ENCODE assay signal across 10 cellular contexts in the genomic region with DNA sequence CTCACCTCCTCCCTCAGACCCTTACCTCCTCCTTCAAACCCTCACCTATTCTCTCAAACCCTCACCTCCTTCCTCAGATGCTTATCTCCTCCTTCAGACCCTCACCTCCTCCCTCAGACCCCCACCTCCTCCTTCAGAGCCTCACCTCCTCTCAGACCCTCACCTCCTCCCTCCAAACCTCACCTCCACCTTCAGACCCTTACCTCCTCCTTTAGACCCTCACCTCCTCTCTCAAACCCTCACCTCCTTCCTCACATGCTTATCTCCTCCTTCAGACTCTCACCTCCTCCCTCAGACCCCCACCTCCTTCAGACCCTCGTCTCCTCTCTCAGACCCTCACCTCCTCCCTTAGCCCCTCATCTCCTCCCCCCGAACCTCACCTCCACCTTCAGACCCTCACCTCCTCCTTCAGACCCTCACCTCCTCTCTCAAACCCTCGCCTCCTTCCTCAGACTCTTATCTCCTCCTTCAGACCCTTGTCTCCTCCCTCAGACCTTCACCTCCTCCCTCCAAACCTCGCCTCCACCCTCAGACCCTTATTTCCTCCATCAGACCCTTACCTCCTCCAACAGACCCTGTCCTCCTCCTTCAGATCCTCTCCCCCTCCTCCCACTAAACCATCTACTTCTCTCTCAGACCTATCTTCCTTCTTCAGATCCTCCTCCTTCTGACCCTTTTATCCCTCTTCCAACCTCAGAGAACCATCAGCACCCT. TPM values are rescaled to one million over a fixed set of nuclear protein-coding genes. Genes with fewer than 3 reads are reported as not detected.
DNase-seq lines count a peak whose midpoint lies in the region; ATAC-seq and TF ChIP-seq lines count a peak whose summit lies in the region.
"Had no signal": no experiment of that assay in that cellular context is flagged by ENCODE, and none has a peak within 500 bp of the region (broad histone marks: within the 10 kb centered on the region; RNA-seq: fewer than 3 reads in every experiment).

No MANE protein-coding gene starts in this region.

- H3K27ac Mint-ChIP-seq in IgD-negative memory B cell: peak overlapping the region; percentile 93 to 96 (median 93)
- H3K27ac Mint-ChIP-seq in activated naive CD8-positive, alpha-beta T cell treated with anti-CD3 and anti-CD28 coated beads, Interleukin-2, amount 50 U/mL, for 24 hours: no peak overlapping the region
- H3K27ac Mint-ChIP-seq in stimulated activated naive B cell treated with anti-CD40 and anti-IgM and Interleukin-4, amounts not matched to agents 10 μg/mL and 1 μg/mL and 100 μg/mL, for 72 hours: peak overlapping the region; percentile 80

- DNase-seq in activated naive CD8-positive, alpha-beta T cell treated with anti-CD3 and anti-CD28 coated beads, Interleukin-2, amount 50 U/mL, for 24 hours: no peak
- no peak for DNase-seq in lung (ENCODE audit: low spot score)
- DNase-seq in stimulated activated naive B cell treated with anti-CD40 and anti-IgM and Interleukin-4, amounts not matched to agents 10 μg/mL and 1 μg/mL and 100 μg/mL, for 72 hours: no peak
- DNase-seq in occipital lobe (lab: John Stamatoyannopoulos, UW): no peak
- DNase-seq in germinal center (ENCODE audit: low spot score): no peak
- DNase-seq in MG63: no peak
- DNase-seq: NCI-H1694, nucleus accumbens had no signal

- H3K4me3 ChIP-seq in lung (no peak overlapping the region), MG63 (no peak overlapping the region)
- H3K4me3 ChIP-seq: SJSA1 had no signal

- peaks cover 4% of the 10 kb centered on the region for H3K36me3 Mint-ChIP-seq in IgD-negative memory B cell
- H3K36me3 Mint-ChIP-seq in activated naive CD8-positive, alpha-beta T cell treated with anti-CD3 and anti-CD28 coated beads, Interleukin-2, amount 50 U/mL, for 24 hours (ENCODE audit: low read depth): peaks cover 3% of the 10 kb centered on the region
- peaks cover 9 to 19% of the 10 kb centered on the region in 2 donors for H3K36me3 Mint-ChIP-seq in stimulated activated naive B cell treated with anti-CD40 and anti-IgM and Interleukin-4, amounts not matched to agents 10 μg/mL and 1 μg/mL and 100 μg/mL, for 72 hours

- H3K9me3 Mint-ChIP-seq in IgD-negative memory B cell: no peaks in the 10 kb centered on the region
- H3K9me3 Mint-ChIP-seq in activated naive CD8-positive, alpha-beta T cell treated with anti-CD3 and anti-CD28 coated beads, Interleukin-2, amount 50 U/mL, for 24 hours: no peaks in the 10 kb centered on the region
- H3K9me3 Mint-ChIP-seq in stimulated activated naive B cell treated with anti-CD40 and anti-IgM and Interleukin-4, amounts not matched to agents 10 μg/mL and 1 μg/mL and 100 μg/mL, for 72 hours: no peaks in the 10 kb centered on the region

- peaks cover 19 to 29% (median 25%) of the 10 kb centered on the region in 3 donors for H3K4me1 Mint-ChIP-seq in IgD-negative memory B cell
- peaks cover 55% of the 10 kb centered on the region for H3K4me1 Mint-ChIP-seq in activated naive CD8-positive, alpha-beta T cell treated with anti-CD3 and anti-CD28 coated beads, Interleukin-2, amount 50 U/mL, for 24 hours
- H3K4me1 Mint-ChIP-seq in stimulated activated naive B cell treated with anti-CD40 and anti-IgM and Interleukin-4, amounts not matched to agents 10 μg/mL and 1 μg/mL and 100 μg/mL, for 72 hours: peaks cover 52 to 61% of the 10 kb centered on the region in 2 donors

- peak overlapping the region; percentile 58 to 87 (median 68) for H3K4me3 Mint-ChIP-seq in IgD-negative memory B cell
- peak overlapping the region; percentile 5 for H3K4me3 Mint-ChIP-seq in activated naive CD8-positive, alpha-beta T cell treated with anti-CD3 and anti-CD28 coated beads, Interleukin-2, amount 50 U/mL, for 24 hours
- peak overlapping the region; percentile 16 to 28 for H3K4me3 Mint-ChIP-seq in stimulated activated naive B cell treated with anti-CD40 and anti-IgM and Interleukin-4, amounts not matched to agents 10 μg/mL and 1 μg/mL and 100 μg/mL, for 72 hours

- H3K4me1 ChIP-seq in lung (ENCODE audit: control insufficient read depth in 2 of 2, insufficient read depth in 2 of 2, low read length in 2 of 2): peaks cover 5 to 32% of the 10 kb centered on the region in 2 donors

- no peaks in the 10 kb centered on the region for H3K27me3 ChIP-seq in lung (ENCODE audit: control insufficient read depth, insufficient read depth)
- H3K27me3 ChIP-seq in MG63: no peaks in the 10 kb centered on the region
- H3K27me3 ChIP-seq: SJSA1 had no signal

- WGBS in lung, 2 donors: 62 to 74% methylated on average over 4 of the region's 4 CpGs

- H3K9me3 ChIP-seq in lung (ENCODE audit: control insufficient read depth in 2 of 2, insufficient read depth in 1 of 2, low read length in 1 of 2) (no peaks in the 10 kb centered on the region), MG63 (no peaks in the 10 kb centered on the region)
- H3K9me3 ChIP-seq: SJSA1 had no signal

- no peak for TF ChIP-seq CTCF in lung (IDR thresholded peaks at IDR 0.05; ENCODE audit: control extremely low read depth, extremely low read depth)

- H3K27ac ChIP-seq in lung (ENCODE audit: low read depth in 1 of 2, low read length in 1 of 2): peak overlapping the region; percentile 75 to 94

- no peaks in the 10 kb centered on the region for H3K27me3 Mint-ChIP-seq in IgD-negative memory B cell
- peaks cover 4% of the 10 kb centered on the region for H3K27me3 Mint-ChIP-seq in activated naive CD8-positive, alpha-beta T cell treated with anti-CD3 and anti-CD28 coated beads, Interleukin-2, amount 50 U/mL, for 24 hours
- no peaks in the 10 kb centered on the region for H3K27me3 Mint-ChIP-seq in stimulated activated naive B cell treated with anti-CD40 and anti-IgM and Interleukin-4, amounts not matched to agents 10 μg/mL and 1 μg/mL and 100 μg/mL, for 72 hours

- ATAC-seq in activated naive CD8-positive, alpha-beta T cell treated with anti-CD3 and anti-CD28 coated beads, Interleukin-2, amount 50 U/mL, for 24 hours: no peak
- no peak for ATAC-seq in lung (ENCODE audit: insufficient read depth, low FRiP score)
- ATAC-seq in stimulated activated naive B cell treated with anti-CD40 and anti-IgM and Interleukin-4, amounts not matched to agents 10 μg/mL and 1 μg/mL and 100 μg/mL, for 72 hours (replicated peaks): no peak

- H3K36me3 ChIP-seq in lung (ENCODE audit: control insufficient read depth in 2 of 2, insufficient read depth in 2 of 2, low read length in 2 of 2) (peaks cover 0 to 4% of the 10 kb centered on the region in 2 donors), MG63 (peaks cover 18% of the 10 kb centered on the region)

RNA-seq across cellular contexts. Expression of a gene that starts 2.5 kb away (rescaled TPM):
- polyA plus RNA-seq in IgD-negative memory B cell (12.6 TPM), lung (100 to 1,000 TPM in 1 of 2 donors, 10 to 100 TPM in 1; 63.7 to 233 TPM)
- total RNA-seq in lung (10 to 100 TPM; 17.6 to 63.8 TPM), occipital lobe (not detected)
- total RNA-seq in MG63 (2014; rRNA removed; shearing (Covaris generic); ENCODE audit: low replicate concordance): 2.2 and 3.6 TPM in 2 replicates

RNA-seq across cellular contexts. Expression of a gene that starts 31.6 kb away (rescaled TPM):
- not detected for polyA plus RNA-seq in IgD-negative memory B cell
- total RNA-seq in lung: 1 to 10 TPM; 4.8 to 5.5 TPM
- polyA plus RNA-seq in lung: 1 to 10 TPM; 4.0 to 5.3 TPM
- total RNA-seq in occipital lobe: not detected
- not detected in 2 replicates for total RNA-seq in MG63 (2014; rRNA removed; shearing (Covaris generic); ENCODE audit: low replicate concordance)
- total RNA-seq: SJSA1 had no signal

RNA-seq across cellular contexts. Expression of a gene that starts 47.1 kb away (rescaled TPM):
- polyA plus RNA-seq in IgD-negative memory B cell (not detected), lung (not detected)
- total RNA-seq in lung (under 1 TPM in 1 of 2 donors, not detected in 1; 0.26 TPM), occipital lobe (not detected)
- 0.92 TPM in 1 of 2 replicates, not detected in the other for total RNA-seq in MG63 (2014; rRNA removed; shearing (Covaris generic); ENCODE audit: low replicate concordance)
- total RNA-seq: SJSA1 had no signal

Comparison
In these comparisons a context has a peak if more than half of its experiments do, and no peak if none do; other contexts are left out.
1. H3K4me3 Mint-ChIP-seq: peak in every context shown above with its lines; median percentile 68 in IgD-negative memory B cell; 22 in stimulated activated naive B cell treated with anti-CD40 and anti-IgM and Interleukin-4, amounts not matched to agents 10 μg/mL and 1 μg/mL and 100 μg/mL, for 72 hours; 5 in activated naive CD8-positive, alpha-beta T cell treated with anti-CD3 and anti-CD28 coated beads, Interleukin-2, amount 50 U/mL, for 24 hours.